ENCODE assay signal across 36 cellular contexts in the genomic region with DNA sequence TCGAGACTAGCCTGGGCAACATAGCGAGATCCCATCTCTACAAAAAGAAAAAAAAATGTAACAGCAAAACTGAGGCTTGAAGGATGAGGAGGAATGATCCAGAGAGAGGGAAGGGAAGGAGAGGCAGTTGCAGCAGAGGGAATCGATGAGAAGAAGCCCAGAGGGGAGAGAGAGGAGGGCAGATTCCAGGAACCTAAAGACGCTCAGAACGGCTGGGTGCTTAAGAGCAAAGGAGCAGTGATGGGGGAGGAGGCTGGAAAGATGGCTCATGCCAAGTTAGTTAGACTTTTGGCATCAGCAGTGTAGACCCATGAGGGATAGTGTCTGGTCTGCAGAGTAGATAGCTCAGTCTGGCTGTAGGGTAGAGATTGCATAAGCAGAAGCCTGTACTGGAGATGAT. TPM values are rescaled to one million over a fixed set of nuclear protein-coding genes. Genes with fewer than 3 reads are reported as not detected.
"Had no signal": no experiment of that assay in that cellular context is flagged by ENCODE, and none has a peak within 500 bp of the region (broad histone marks: within the 10 kb centered on the region; RNA-seq: fewer than 3 reads in every experiment).

No MANE protein-coding gene starts in this region.

- ATAC-seq: activated naive CD8-positive, alpha-beta T cell treated with anti-CD3 and anti-CD28 coated beads, Interleukin-2, amount 50 U/mL, for 24 hours; body of pancreas; T-helper 17 cell; WTC11 had no signal

- H3K4me1 ChIP-seq: adrenal gland, body of pancreas, colonic mucosa, esophagus squamous epithelium had no signal

- H3K9me3 Mint-ChIP-seq: activated CD4-positive, alpha-beta T cell treated with anti-CD3 and anti-CD28 coated beads, Interleukin-2, amount 10 ng/mL, durations not matched to agents 7 days and 5 days; activated naive CD4-positive, alpha-beta T cell treated with anti-CD3 and anti-CD28 coated beads for 36 hours; activated naive CD4-positive, alpha-beta T cell treated with anti-CD3 and anti-CD28 coated beads, Interleukin-2, amount 50 U/mL, for 24 hours; activated naive CD8-positive, alpha-beta T cell treated with anti-CD3 and anti-CD28 coated beads for 36 hours; activated T-cell treated with anti-CD3 and anti-CD28 coated beads, Interleukin-2, amount 50 U/mL, for 24 hours; activated T-helper 2 cell treated with anti-CD3 and anti-CD28 coated beads, Interferon-gamma antibody, Interleukin-2, Interleukin-4, amounts not matched to agents 10 μg/mL and 5 μg/mL and 100 μg/mL, durations not matched to agents 14 hours and 24 hours and 36 hours; T-helper 2 cell treated with Interferon-gamma antibody and Interleukin-4, amounts not matched to agents 5 μg/mL and 100 μg/mL, for 36 hours had no signal

- H3K27ac ChIP-seq: adrenal gland, body of pancreas, colonic mucosa, epithelial cell of prostate, esophagus squamous epithelium, VCaP had no signal

- H3K36me3 Mint-ChIP-seq: activated naive CD8-positive, alpha-beta T cell treated with anti-CD3 and anti-CD28 coated beads for 36 hours had no signal

- H3K4me1 Mint-ChIP-seq: activated CD4-positive, alpha-beta memory T cell treated with anti-CD3 and anti-CD28 coated beads, Interleukin-2, amount 10 ng/mL, durations not matched to agents 7 days and 5 days; activated CD4-positive, alpha-beta T cell treated with anti-CD3 and anti-CD28 coated beads, Interleukin-2, amount 10 ng/mL, durations not matched to agents 7 days and 5 days; activated naive CD4-positive, alpha-beta T cell treated with anti-CD3 and anti-CD28 coated beads, Interleukin-2, amount 50 U/mL, for 24 hours; activated naive CD8-positive, alpha-beta T cell treated with anti-CD3 and anti-CD28 coated beads for 36 hours; activated naive CD8-positive, alpha-beta T cell treated with anti-CD3 and anti-CD28 coated beads, Interleukin-2, amount 50 U/mL, for 24 hours; WTC11 had no signal

- H3K9me3 ChIP-seq: adrenal gland, body of pancreas, colonic mucosa, esophagus squamous epithelium had no signal

- H3K36me3 ChIP-seq: adrenal gland, esophagus squamous epithelium had no signal

- DNase-seq: activated CD4-positive, alpha-beta memory T cell treated with anti-CD3 and anti-CD28 coated beads, Interleukin-2, amount 10 ng/mL, durations not matched to agents 7 days and 5 days; activated CD4-positive, alpha-beta T cell treated with anti-CD3 and anti-CD28 coated beads for 1 hour; activated CD4-positive, alpha-beta T cell treated with anti-CD3 and anti-CD28 coated beads for 4 hours; activated CD4-positive, alpha-beta T cell treated with anti-CD3 and anti-CD28 coated beads, Interleukin-2, amount 10 ng/mL, durations not matched to agents 7 days and 5 days; activated CD4-positive, alpha-beta T cell treated with anti-CD3 and anti-CD28 coated beads, Interleukin-2, amount 50 U/mL, for 4 hours; activated CD8-positive, alpha-beta memory T cell treated with anti-CD3 and anti-CD28 coated beads, Interleukin-2, amount 50 U/mL, for 48 hours; activated effector memory CD4-positive, alpha-beta T cell treated with anti-CD3 and anti-CD28 coated beads, Interleukin-2, amount 50 U/mL, for 16 hours; activated naive CD4-positive, alpha-beta T cell treated with anti-CD3 and anti-CD28 coated beads for 36 hours; activated naive CD8-positive, alpha-beta T cell treated with anti-CD3 and anti-CD28 coated beads for 36 hours; activated naive CD8-positive, alpha-beta T cell treated with anti-CD3 and anti-CD28 coated beads, Interleukin-2, amount 50 U/mL, for 24 hours; activated T-cell treated with anti-CD3 and anti-CD28 coated beads for 4 hours; activated T-cell treated with anti-CD3 and anti-CD28 coated beads, Interleukin-2, amount 50 U/mL, for 24 hours; adrenal gland; amygdala; body of pancreas; central memory CD4-positive, alpha-beta T cell; cerebellar nuclear complex; colonic mucosa; effector CD8-positive, alpha-beta T cell; esophagus squamous epithelium; foreskin fibroblast; head of caudate nucleus; T-helper 1 cell; T-helper 17 cell; T1000 had no signal

- H3K4me3 Mint-ChIP-seq: activated CD4-positive, alpha-beta memory T cell treated with anti-CD3 and anti-CD28 coated beads, Interleukin-2, amount 10 ng/mL, durations not matched to agents 7 days and 5 days; activated CD4-positive, alpha-beta T cell treated with anti-CD3 and anti-CD28 coated beads, Interleukin-2, amount 10 ng/mL, durations not matched to agents 7 days and 5 days; activated naive CD4-positive, alpha-beta T cell treated with anti-CD3 and anti-CD28 coated beads for 36 hours; activated naive CD4-positive, alpha-beta T cell treated with anti-CD3 and anti-CD28 coated beads, Interleukin-2, amount 50 U/mL, for 24 hours; activated naive CD8-positive, alpha-beta T cell treated with anti-CD3 and anti-CD28 coated beads for 36 hours; activated naive CD8-positive, alpha-beta T cell treated with anti-CD3 and anti-CD28 coated beads, Interleukin-2, amount 50 U/mL, for 24 hours; activated T-cell treated with anti-CD3 and anti-CD28 coated beads, Interleukin-2, amount 50 U/mL, for 24 hours; T-helper 17 cell; T-helper 2 cell treated with Interferon-gamma antibody and Interleukin-4, amounts not matched to agents 5 μg/mL and 100 μg/mL, for 36 hours; WTC11 had no signal

- H3K4me3 ChIP-seq: adrenal gland, body of pancreas, colonic mucosa, esophagus squamous epithelium had no signal

- H3K27me3 Mint-ChIP-seq: activated CD4-positive, alpha-beta memory T cell treated with anti-CD3 and anti-CD28 coated beads, Interleukin-2, amount 10 ng/mL, durations not matched to agents 7 days and 5 days; activated CD4-positive, alpha-beta T cell treated with anti-CD3 and anti-CD28 coated beads, Interleukin-2, amount 10 ng/mL, durations not matched to agents 7 days and 5 days; activated naive CD4-positive, alpha-beta T cell treated with anti-CD3 and anti-CD28 coated beads, Interleukin-2, amount 50 U/mL, for 24 hours; activated naive CD8-positive, alpha-beta T cell treated with anti-CD3 and anti-CD28 coated beads for 36 hours; T-helper 17 cell had no signal

- H3K27ac Mint-ChIP-seq: activated CD4-positive, alpha-beta memory T cell treated with anti-CD3 and anti-CD28 coated beads, Interleukin-2, amount 10 ng/mL, durations not matched to agents 7 days and 5 days; activated CD4-positive, alpha-beta T cell treated with anti-CD3 and anti-CD28 coated beads, Interleukin-2, amount 10 ng/mL, durations not matched to agents 7 days and 5 days; activated naive CD4-positive, alpha-beta T cell treated with anti-CD3 and anti-CD28 coated beads for 36 hours; activated naive CD4-positive, alpha-beta T cell treated with anti-CD3 and anti-CD28 coated beads, Interleukin-2, amount 50 U/mL, for 24 hours; activated naive CD8-positive, alpha-beta T cell treated with anti-CD3 and anti-CD28 coated beads for 36 hours; activated naive CD8-positive, alpha-beta T cell treated with anti-CD3 and anti-CD28 coated beads, Interleukin-2, amount 50 U/mL, for 24 hours; activated T-cell treated with anti-CD3 and anti-CD28 coated beads, Interleukin-2, amount 50 U/mL, for 24 hours; activated T-helper 2 cell treated with anti-CD3 and anti-CD28 coated beads, Interferon-gamma antibody, Interleukin-2, Interleukin-4, amounts not matched to agents 10 μg/mL and 5 μg/mL and 100 μg/mL, durations not matched to agents 14 hours and 24 hours and 36 hours; T-helper 17 cell; T-helper 2 cell treated with Interferon-gamma antibody and Interleukin-4, amounts not matched to agents 5 μg/mL and 100 μg/mL, for 36 hours; WTC11 had no signal

- H3K27me3 ChIP-seq: adrenal gland, body of pancreas, colonic mucosa had no signal

RNA-seq across cellular contexts. Expression of a gene that starts 10.3 kb away (rescaled TPM):
- total RNA-seq: activated CD4-positive, alpha-beta memory T cell treated with anti-CD3 and anti-CD28 coated beads, Interleukin-2, amount 10 ng/mL, durations not matched to agents 7 days and 5 days; activated CD4-positive, alpha-beta T cell treated with anti-CD3 and anti-CD28 coated beads, Interleukin-2, amount 10 ng/mL, durations not matched to agents 7 days and 5 days; activated naive CD4-positive, alpha-beta T cell treated with anti-CD3 and anti-CD28 coated beads for 36 hours; activated naive CD8-positive, alpha-beta T cell treated with anti-CD3 and anti-CD28 coated beads for 36 hours; activated T-helper 2 cell treated with anti-CD3 and anti-CD28 coated beads, Interferon-gamma antibody, Interleukin-2, Interleukin-4, amounts not matched to agents 10 μg/mL and 5 μg/mL and 100 μg/mL, durations not matched to agents 14 hours and 24 hours and 36 hours; adrenal gland; aorta; dermis microvascular lymphatic vessel endothelial cell; endothelial cell of umbilical vein; esophagus squamous epithelium; fibroblast of lung; frontal cortex; T-helper 17 cell; WTC11 had no signal

RNA-seq across cellular contexts. Expression of a gene that starts 40.3 kb away (rescaled TPM):
- total RNA-seq: activated CD4-positive, alpha-beta T cell treated with anti-CD3 and anti-CD28 coated beads, Interleukin-2, amount 10 ng/mL, durations not matched to agents 7 days and 5 days; activated naive CD4-positive, alpha-beta T cell treated with anti-CD3 and anti-CD28 coated beads for 36 hours; body of pancreas; dermis microvascular lymphatic vessel endothelial cell; endothelial cell of umbilical vein had no signal
